11 cellular contexts compared by ENCODE assay signal in the genomic region with DNA sequence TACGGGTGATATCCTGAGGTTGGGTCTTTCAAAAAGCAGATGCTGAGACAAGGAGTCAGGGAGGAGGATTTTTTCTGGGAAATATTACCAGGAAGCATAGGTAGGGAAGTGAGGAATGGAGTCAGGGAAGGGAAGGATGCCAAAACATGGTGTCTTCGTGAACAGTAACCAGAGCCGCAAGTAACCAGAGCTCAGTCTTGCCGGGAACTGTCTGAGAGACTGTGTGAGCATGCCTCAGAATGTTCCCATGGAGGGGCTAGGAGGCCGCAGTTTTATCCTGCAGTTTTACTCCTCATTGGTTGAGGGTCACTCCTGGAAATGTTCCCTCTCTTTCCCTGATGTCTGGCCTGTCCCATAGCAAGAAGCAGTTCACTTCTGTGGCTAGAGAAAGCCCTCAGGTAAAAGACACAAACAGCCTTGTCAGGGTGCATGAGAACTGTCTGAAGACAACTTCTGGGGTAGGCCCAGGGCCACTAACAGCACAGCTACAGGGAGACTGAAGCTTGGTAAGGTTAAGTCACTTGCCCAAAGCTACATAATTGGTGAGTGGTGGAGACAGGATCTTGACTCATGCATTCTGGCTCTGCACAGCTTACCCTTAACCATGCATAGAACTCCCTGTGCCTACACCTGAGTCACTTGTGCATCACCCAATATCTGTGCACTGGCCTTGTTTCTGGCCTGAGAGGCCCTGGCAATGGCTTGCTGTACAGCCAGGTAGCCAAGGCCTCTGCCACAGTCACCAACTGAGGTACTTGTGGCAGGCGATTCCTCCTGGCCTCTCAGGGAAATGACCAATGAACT.
"Had no signal": no experiment of that assay in that cellular context is flagged by ENCODE, and none has a peak within 500 bp of the region (broad histone marks: within the 10 kb centered on the region; RNA-seq: fewer than 3 reads in every experiment).

No MANE protein-coding gene starts in this region.

- H3K4me2 ChIP-seq: SK-N-SH had no signal

- H3K9ac ChIP-seq: SK-N-SH had no signal

- H3K27ac Mint-ChIP-seq: activated CD4-positive, alpha-beta T cell treated with anti-CD3 and anti-CD28 coated beads, Interleukin-2, amount 10 ng/mL, durations not matched to agents 7 days and 5 days; activated naive CD4-positive, alpha-beta T cell treated with anti-CD3 and anti-CD28 coated beads for 36 hours had no signal

- H3K27me3 ChIP-seq: adrenal gland, heart left ventricle, transverse colon had no signal

- H3K4me1 ChIP-seq: adrenal gland, transverse colon had no signal

- H3K4me1 Mint-ChIP-seq: activated CD4-positive, alpha-beta T cell treated with anti-CD3 and anti-CD28 coated beads, Interleukin-2, amount 10 ng/mL, durations not matched to agents 7 days and 5 days had no signal

- H3K27ac ChIP-seq: adrenal gland, heart left ventricle, transverse colon had no signal

- H3K9me3 ChIP-seq: adrenal gland, SK-N-SH, transverse colon had no signal

- H3K36me3 ChIP-seq: adrenal gland, heart left ventricle, transverse colon had no signal

- H3K4me3 Mint-ChIP-seq: activated CD4-positive, alpha-beta T cell treated with anti-CD3 and anti-CD28 coated beads, Interleukin-2, amount 10 ng/mL, durations not matched to agents 7 days and 5 days; activated naive CD4-positive, alpha-beta T cell treated with anti-CD3 and anti-CD28 coated beads for 36 hours had no signal

- DNase-seq: activated CD4-positive, alpha-beta T cell treated with anti-CD3 and anti-CD28 coated beads, Interleukin-2, amount 10 ng/mL, durations not matched to agents 7 days and 5 days; activated CD8-positive, alpha-beta memory T cell treated with anti-CD3 and anti-CD28 coated beads for 24 hours; activated naive CD4-positive, alpha-beta T cell treated with anti-CD3 and anti-CD28 coated beads for 36 hours; adrenal gland; cerebellar nuclear complex; heart left ventricle; islet precursor cell; SK-N-SH; stimulated activated CD4-positive, alpha-beta T cell treated with anti-CD3 and anti-CD28 coated beads, Interleukin-4, amount 100 ng/mL, for 4 hours; transverse colon had no signal

- H3K9me3 Mint-ChIP-seq: activated CD4-positive, alpha-beta T cell treated with anti-CD3 and anti-CD28 coated beads, Interleukin-2, amount 10 ng/mL, durations not matched to agents 7 days and 5 days; activated naive CD4-positive, alpha-beta T cell treated with anti-CD3 and anti-CD28 coated beads for 36 hours had no signal

- FAIRE-seq: frontal cortex had no signal

- H3K4me3 ChIP-seq: adrenal gland, heart left ventricle, transverse colon had no signal
